ENCODE assay signal across 11 cellular contexts in the genomic region with DNA sequence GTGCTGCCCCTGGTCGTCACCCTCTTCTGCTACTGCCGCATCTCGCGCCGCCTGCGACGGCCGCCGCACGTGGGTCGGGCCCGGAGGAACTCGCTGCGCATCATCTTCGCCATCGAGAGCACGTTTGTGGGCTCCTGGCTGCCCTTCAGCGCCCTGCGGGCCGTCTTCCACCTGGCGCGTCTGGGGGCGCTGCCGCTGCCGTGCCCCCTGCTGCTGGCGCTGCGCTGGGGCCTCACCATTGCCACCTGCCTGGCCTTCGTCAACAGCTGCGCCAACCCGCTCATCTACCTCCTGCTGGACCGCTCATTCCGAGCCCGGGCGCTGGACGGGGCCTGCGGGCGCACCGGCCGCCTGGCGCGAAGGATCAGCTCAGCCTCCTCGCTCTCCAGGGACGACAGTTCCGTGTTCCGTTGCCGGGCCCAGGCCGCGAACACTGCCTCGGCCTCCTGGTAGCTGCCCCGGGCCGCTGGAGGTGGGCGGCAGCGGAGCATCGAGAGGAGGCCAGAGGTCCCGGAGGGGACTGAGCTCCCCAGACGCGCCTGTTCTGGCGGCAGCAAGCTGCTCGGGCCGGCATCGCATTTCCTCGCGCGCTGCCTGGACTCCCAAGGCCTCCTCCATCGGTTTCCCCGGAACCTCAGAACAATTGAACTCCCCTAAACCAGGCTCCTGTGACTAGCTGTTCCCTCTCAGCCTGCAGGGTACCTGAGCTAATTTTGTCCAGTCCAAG. TPM values are rescaled to one million over a fixed set of nuclear protein-coding genes. Genes with fewer than 3 reads are reported as not detected.
DNase-seq lines count a peak whose midpoint lies in the region; ATAC-seq and TF ChIP-seq lines count a peak whose summit lies in the region.
"Had no signal": no experiment of that assay in that cellular context is flagged by ENCODE, and none has a peak within 500 bp of the region (broad histone marks: within the 10 kb centered on the region; RNA-seq: fewer than 3 reads in every experiment).

No MANE protein-coding gene starts in this region.

- no peak overlapping the region for H3K27ac ChIP-seq in ascending aorta
- no peak overlapping the region for H3K27ac ChIP-seq in left lung
- H3K27ac ChIP-seq in testis: no peak overlapping the region

- no peaks in the 10 kb centered on the region for H3K9me3 Mint-ChIP-seq in activated naive CD4-positive, alpha-beta T cell treated with anti-CD3 and anti-CD28 coated beads, Interleukin-2, amount 50 U/mL, for 24 hours

- DNase-seq in activated naive CD4-positive, alpha-beta T cell (lab: John Stamatoyannopoulos, UW): no peak
- DNase-seq in ascending aorta (ENCODE audit: low spot score in 2 of 2) (peak in 1 of 2 donors; percentile 49), left lung (peak in 1 of 2 donors; percentile 80), testis (no peak), C1 segment of cervical spinal cord (lab: John Stamatoyannopoulos, UW) (no peak)
- DNase-seq: GOT3, NCI-H1105 treated with DMSO at 0.1 percent for 48 hours had no signal

- no peak overlapping the region for H3K27ac Mint-ChIP-seq in activated naive CD4-positive, alpha-beta T cell treated with anti-CD3 and anti-CD28 coated beads, Interleukin-2, amount 50 U/mL, for 24 hours

- H3K4me1 Mint-ChIP-seq in activated naive CD4-positive, alpha-beta T cell treated with anti-CD3 and anti-CD28 coated beads, Interleukin-2, amount 50 U/mL, for 24 hours: peaks cover 33% of the 10 kb centered on the region

- intact Hi-C loops in ascending aorta (cut with DNase I): no loop called here
- intact Hi-C loops in left lung (cut with DNase I): no loop called here
- intact Hi-C loops in testis (cut with DNase I; ENCODE audit: low total_unique reads): no loop called here

- H3K27me3 ChIP-seq in ascending aorta (no peaks in the 10 kb centered on the region), left lung (peaks cover 32 to 79% of the 10 kb centered on the region in 2 donors), testis (no peaks in the 10 kb centered on the region)

- H3K4me1 ChIP-seq in ascending aorta (peaks cover 9 to 10% of the 10 kb centered on the region in 2 donors), left lung (peaks cover 12 to 18% of the 10 kb centered on the region in 2 donors), testis (no peaks in the 10 kb centered on the region)

- ATAC-seq in left lung (peak; percentile 31), GM18870 (IDR thresholded peaks at IDR 0.05; ENCODE audit: unreplicated experiment) (no peak), HG03108 (IDR thresholded peaks at IDR 0.05; ENCODE audit: unreplicated experiment) (no peak)
- ATAC-seq: sciatic nerve had no signal

- no peaks in the 10 kb centered on the region for H3K36me3 Mint-ChIP-seq in activated naive CD4-positive, alpha-beta T cell treated with anti-CD3 and anti-CD28 coated beads, Interleukin-2, amount 50 U/mL, for 24 hours

- no peaks in the 10 kb centered on the region for H3K9me3 ChIP-seq in ascending aorta
- no peaks in the 10 kb centered on the region for H3K9me3 ChIP-seq in left lung
- no peaks in the 10 kb centered on the region for H3K9me3 ChIP-seq in testis

- H3K36me3 ChIP-seq in ascending aorta (no peaks in the 10 kb centered on the region), left lung (no peaks in the 10 kb centered on the region), testis (ENCODE audit: low read depth, missing control alignments) (no peaks in the 10 kb centered on the region)

- 25 to 30% methylated on average over 4 to 48 of the region's 66 CpGs for WGBS in testis, 2 donors

- peaks cover 12% of the 10 kb centered on the region for H3K27me3 Mint-ChIP-seq in activated naive CD4-positive, alpha-beta T cell treated with anti-CD3 and anti-CD28 coated beads, Interleukin-2, amount 50 U/mL, for 24 hours

- H3K4me3 ChIP-seq in ascending aorta (peak overlapping the region; percentile 46 to 53), left lung (peak overlapping the region in 1 of 2 donors; percentile 16), testis (peak overlapping the region; percentile 25 to 46)

- peak overlapping the region; percentile 65 for H3K4me3 Mint-ChIP-seq in activated naive CD4-positive, alpha-beta T cell treated with anti-CD3 and anti-CD28 coated beads, Interleukin-2, amount 50 U/mL, for 24 hours

- no peak for TF ChIP-seq CTCF in ascending aorta (IDR thresholded peaks at IDR 0.05)
- no peak for TF ChIP-seq CTCF in left lung (IDR thresholded peaks at IDR 0.05)
- TF ChIP-seq CTCF in testis (IDR thresholded peaks at IDR 0.05): no peak

- no peak for TF ChIP-seq POLR2A in testis (IDR thresholded peaks at IDR 0.05)

RNA-seq across cellular contexts. Expression of a gene that starts 1.1 kb away (rescaled TPM):
- total RNA-seq in ascending aorta (not detected), left lung (under 1 TPM; 0.26 to 0.52 TPM), testis (under 1 TPM in 1 of 2 donors, not detected in 1; 0.87 TPM)
- not detected for polyA plus RNA-seq in testis (ENCODE audit: insufficient read depth, low read depth, low replicate concordance)
- total RNA-seq: sciatic nerve had no signal

RNA-seq across cellular contexts. Expression of a gene that starts 20.9 kb away (rescaled TPM):
- total RNA-seq in ascending aorta (not detected), left lung (10 to 100 TPM in 1 of 2 donors, 1 to 10 TPM in 1; 5.5 to 23.7 TPM), testis (1 to 10 TPM; 2.3 to 5.8 TPM)
- 1.5 TPM for polyA plus RNA-seq in testis (ENCODE audit: insufficient read depth, low read depth, low replicate concordance)
